Comparison of ENCODE assay signal across 8 cellular contexts in genomic region chr10:43304687-43305333, GRCh38. TPM values are rescaled to one million over a fixed set of nuclear protein-coding genes. Genes with fewer than 3 reads are reported as not detected.
A peak's percentile ranks its signal among the peaks of the same experiment; 100 is the strongest.
DNase-seq lines count a peak whose midpoint lies in the region; ATAC-seq, FAIRE-seq and TF ChIP-seq lines count a peak whose summit lies in the region.

No MANE protein-coding gene starts in this region.

- peak overlapping the region; percentile 10 for H3K27ac Mint-ChIP-seq in activated naive CD8-positive, alpha-beta T cell

- no peaks in the 10 kb centered on the region; a peak in 1 of 4 replicates for H3K4me1 ChIP-seq in SK-N-SH (ENCODE audit: control insufficient read depth in 1 of 2, insufficient read depth in 2 of 2, low read depth in 1 of 2, low read length in 1 of 2)
- peaks cover 0 to 3% (median 3%) of the 10 kb centered on the region in 3 donors for H3K4me1 ChIP-seq in pancreas
- H3K4me1 ChIP-seq in thyroid gland: peaks cover 3 to 5% of the 10 kb centered on the region in 2 donors

- TF ChIP-seq EP300 in SK-N-SH (IDR thresholded peaks at IDR 0.05; ENCODE audit: borderline replicate concordance in 1 of 2, low read depth in 1 of 2, low read length in 1 of 2): no peak

- H3F3A ChIP-seq in SK-N-SH (replicated peaks; ENCODE audit: insufficient read depth): no peaks in the 10 kb centered on the region

- peaks cover 48% of the 10 kb centered on the region for H3K27me3 ChIP-seq in H7 (ENCODE audit: control insufficient read depth, insufficient read depth, low read length)
- H3K27me3 ChIP-seq in SK-N-SH (ENCODE audit: insufficient read depth): peaks cover 36% of the 10 kb centered on the region
- H3K27me3 ChIP-seq in pancreas: no peaks in the 10 kb centered on the region
- no peaks in the 10 kb centered on the region for H3K27me3 ChIP-seq in thyroid gland

- peak overlapping the region; percentile 78 for H3K4me2 ChIP-seq in SK-N-SH

- no peaks in the 10 kb centered on the region for H3K36me3 ChIP-seq in H7 (replicated peaks; ENCODE audit: control insufficient read depth, insufficient read depth, low read length)
- no peaks in the 10 kb centered on the region for H3K36me3 ChIP-seq in SK-N-SH (replicated peaks in 1 of 2; ENCODE audit: control insufficient read depth in 1 of 2, insufficient read depth in 2 of 2, low read length in 1 of 2)
- no peaks in the 10 kb centered on the region for H3K36me3 ChIP-seq in pancreas
- H3K36me3 ChIP-seq in thyroid gland: no peaks in the 10 kb centered on the region

- H3K27ac ChIP-seq in SK-N-SH (ENCODE audit: low read depth in 2 of 2, low read length in 1 of 2): no peak overlapping the region
- H3K27ac ChIP-seq in pancreas: no peak overlapping the region
- H3K27ac ChIP-seq in thyroid gland: no peak overlapping the region

- no peaks in the 10 kb centered on the region for H3K36me3 Mint-ChIP-seq in activated naive CD8-positive, alpha-beta T cell

- peak; percentile 85 for DNase-seq in H7
- peak; percentile 62 for DNase-seq in SK-N-SH
- peak; percentile 83 for DNase-seq in left cardiac atrium
- peak; percentile 60 to 86 (median 73) for DNase-seq in pancreas
- DNase-seq in thyroid gland: peak; percentile 60 to 64

- FAIRE-seq in pancreas (lab: Jason Lieb, UNC): no peak

- POLR2A ChIA-PET in SK-N-SH (lab: Yijun Ruan, JAX): no interaction called here

- ATAC-seq in left cardiac atrium (peak; percentile 85 to 97), pancreas (peak; percentile 86 to 94 (median 93)), HG02973 (IDR thresholded peaks at IDR 0.05; ENCODE audit: unreplicated experiment) (no peak), HG03460 (IDR thresholded peaks at IDR 0.05; ENCODE audit: unreplicated experiment) (no peak)

- TF ChIP-seq POLR2A in thyroid gland (IDR thresholded peaks at IDR 0.05): no peak

- no peak overlapping the region for H2AFZ ChIP-seq in SK-N-SH (ENCODE audit: low read depth)

- no peak overlapping the region for H3K9ac ChIP-seq in SK-N-SH

- 8% methylated on average over 41 of the region's 42 CpGs for WGBS in SK-N-SH (ENCODE audit: low lambda C conversion rate)
- 5 to 8% methylated on average over 35 to 42 of the region's 42 CpGs for WGBS in pancreas, 2 donors
- 5% methylated on average over 33 to 42 of the region's 42 CpGs for whole genome bisulfite sequencing in thyroid gland, 2 donors

- intact Hi-C loops in left cardiac atrium (cut with DNase I) (no loop called here), pancreas (cut with DNase I) (no loop called here), thyroid gland (cut with DNase I) (no loop called here)

- H4K20me1 ChIP-seq in SK-N-SH (ENCODE audit: insufficient read depth): no peaks in the 10 kb centered on the region

- H3K4me3 ChIP-seq in H7 (ENCODE audit: insufficient read depth, low read depth, low read length) (peak overlapping the region; percentile 52), SK-N-SH (ENCODE audit: low read depth in 2 of 2, low read length in 1 of 2) (peak overlapping the region; percentile 39 to 52; a peak in 3 of 4 replicates), pancreas (peak overlapping the region in 3 of 4 donors; percentile 9 to 42 (median 40)), thyroid gland (replicated peaks in 1 of 3) (peak overlapping the region in 2 of 3 donors; percentile 10 to 32)

- H3K9me2 ChIP-seq in SK-N-SH: no peaks in the 10 kb centered on the region

- H3K9me3 Mint-ChIP-seq in activated naive CD8-positive, alpha-beta T cell (ENCODE audit: low read depth): peaks cover 3% of the 10 kb centered on the region

- H3K27me3 Mint-ChIP-seq in activated naive CD8-positive, alpha-beta T cell: no peaks in the 10 kb centered on the region

- TF ChIP-seq RAD21 in SK-N-SH (IDR thresholded peaks at IDR 0.05; ENCODE audit: low read length): no peak

- CTCF ChIA-PET in SK-N-SH (lab: Yijun Ruan, JAX): interaction anchor here (1.0 to 4.0 kb wide), 7 partner anchors 9 to 100 kb away, joined by 3 to 31 read pairs (median 4); no protein-coding TSS in a partner anchor

- H3K79me2 ChIP-seq in SK-N-SH (ENCODE audit: insufficient read depth): no peaks in the 10 kb centered on the region

- no peak for TF ChIP-seq CTCF in SK-N-SH (IDR thresholded peaks at IDR 0.05)
- TF ChIP-seq CTCF in pancreas (IDR thresholded peaks at IDR 0.05): no peak
- TF ChIP-seq CTCF in thyroid gland (IDR thresholded peaks at IDR 0.05): no peak

- peak overlapping the region; percentile 79 for H3K4me3 Mint-ChIP-seq in activated naive CD8-positive, alpha-beta T cell

- H3K9me3 ChIP-seq in SK-N-SH (no peaks in the 10 kb centered on the region), pancreas (no peaks in the 10 kb centered on the region), thyroid gland (no peaks in the 10 kb centered on the region)

- peaks cover 55% of the 10 kb centered on the region for H3K4me1 Mint-ChIP-seq in activated naive CD8-positive, alpha-beta T cell (ENCODE audit: low read depth)

TF ChIP-seq in SK-N-SH, 30 proteins besides CTCF, POLR2A, EP300 and RAD21:
- TF ChIP-seq IRF3 (IDR thresholded peaks at IDR 0.05; ENCODE audit: low read depth, low read length): no peak
- TF ChIP-seq FOSL2 (IDR thresholded peaks at IDR 0.05; ENCODE audit: borderline replicate concordance, low read depth): no peak
- TF ChIP-seq CHD2 (IDR thresholded peaks at IDR 0.05; ENCODE audit: low read length, partially characterized antibody): no peak
- TF ChIP-seq EZH2phosphoT487 (IDR thresholded peaks at IDR 0.05; ENCODE audit: borderline replicate concordance, low read depth): no peak
- TF ChIP-seq NFIC (IDR thresholded peaks at IDR 0.05; ENCODE audit: borderline replicate concordance): no peak
- TF ChIP-seq RXRA (IDR thresholded peaks at IDR 0.05; ENCODE audit: borderline replicate concordance, low read depth): no peak
- TF ChIP-seq FOXM1 (IDR thresholded peaks at IDR 0.05; ENCODE audit: low read depth): no peak
- TF ChIP-seq POLR2AphosphoS5 (IDR thresholded peaks at IDR 0.05; ENCODE audit: low read depth, low read length): no peak
- TF ChIP-seq USF2 (IDR thresholded peaks at IDR 0.05; ENCODE audit: borderline replicate concordance, low read depth, low read length): no peak
- no peak for TF ChIP-seq JUND (IDR thresholded peaks at IDR 0.05)
- TF ChIP-seq GATA2 (CRISPR knock-in tag; IDR thresholded peaks at IDR 0.05): no peak
- TF ChIP-seq TEAD4 (IDR thresholded peaks at IDR 0.05; ENCODE audit: borderline replicate concordance, insufficient read depth): no peak
- TF ChIP-seq MEF2A (IDR thresholded peaks at IDR 0.05; ENCODE audit: borderline replicate concordance, low read depth): no peak

RNA-seq across cellular contexts. Expression of gene RASGEF1A, which starts 37.9 kb away (rescaled TPM):
- total RNA-seq in H7 (2014; rRNA removed; shearing (Covaris generic)): 31.0 and 41.3 TPM in 2 replicates
- polyA plus RNA-seq in SK-N-SH (2012; rRNA removed) (not detected in 2 replicates), pancreas (1 to 10 TPM; 1.4 to 5.2 TPM)
- 0.01 TPM in 1 of 2 replicates, not detected in the other for polyA plus RNA-seq in SK-N-SH (2012; cell fraction: cytosol; rRNA removed)
- polyA plus RNA-seq in SK-N-SH (2012; cell fraction: nucleus; rRNA removed): not detected in 2 replicates
- total RNA-seq in left cardiac atrium (1 to 10 TPM; 1.4 to 2.0 TPM), pancreas (1 to 10 TPM; 1.4 to 5.1 (median 3.1) TPM), thyroid gland (1 to 10 TPM; 1.2 to 3.0 (median 2.0) TPM)

Comparison
In these comparisons a context has a peak if more than half of its experiments do, and no peak if none do; other contexts are left out.
1. ATAC-seq: peak in left cardiac atrium (2 of 2) and pancreas (4 of 4); none in HG02973 (single experiment) and HG03460 (single experiment).
2. Peak in every context shown above with its lines, with median percentiles within 50 percentile points of each other: DNase-seq and H3K4me3 ChIP-seq.